ENCODE assay signal across 30 cellular contexts in the genomic region with DNA sequence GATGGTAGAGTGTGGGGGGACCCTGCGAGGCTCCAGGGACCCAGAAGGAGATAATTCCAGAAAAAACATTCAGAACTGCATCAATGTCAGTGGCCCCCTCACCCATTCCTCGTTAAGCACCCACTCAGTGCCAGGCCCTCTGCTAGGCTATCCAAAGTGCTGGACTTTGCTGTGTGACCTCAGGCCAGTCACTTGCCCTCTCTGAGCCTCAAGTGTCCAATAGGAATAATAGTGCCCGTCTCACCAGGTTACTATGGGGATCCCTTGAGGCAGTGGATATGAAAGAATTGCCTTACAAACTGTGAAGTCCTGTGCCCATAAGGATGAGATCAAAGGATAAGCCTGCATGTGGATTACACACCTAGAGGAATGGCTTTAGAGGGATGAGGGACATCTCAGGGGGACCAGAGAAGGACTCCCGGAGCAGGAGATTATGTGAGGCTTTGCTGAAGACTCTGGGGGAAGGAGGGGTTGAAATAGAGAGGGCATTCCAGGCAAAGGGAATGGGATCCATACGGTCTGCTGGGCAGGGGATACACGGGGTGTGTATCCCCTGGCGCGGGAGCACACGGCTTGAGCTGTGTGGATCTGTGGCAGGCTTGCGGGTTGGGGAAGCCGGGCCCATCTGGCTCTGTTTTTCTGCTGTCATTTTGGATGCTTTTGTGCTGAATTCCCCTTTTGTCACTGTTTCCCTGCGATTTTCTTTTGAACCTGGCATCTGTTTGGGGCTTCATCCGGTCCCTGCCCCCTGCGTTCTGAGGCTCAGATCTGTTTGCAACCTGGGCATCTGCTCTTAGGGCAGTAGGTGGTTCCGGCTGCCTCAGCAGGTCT.
DNase-seq lines count a peak whose midpoint lies in the region; ATAC-seq, FAIRE-seq and TF ChIP-seq lines count a peak whose summit lies in the region.
"Had no signal": no experiment of that assay in that cellular context is flagged by ENCODE, and none has a peak within 500 bp of the region (broad histone marks: within the 10 kb centered on the region; RNA-seq: fewer than 3 reads in every experiment).

No MANE protein-coding gene starts in this region.

- H3K9ac ChIP-seq in K562 (ENCODE audit: insufficient read depth in 1 of 2, low read depth in 2 of 2, low read length in 2 of 2), result no peak overlapping the region
- H3K9ac ChIP-seq in neural progenitor cell, result no peak overlapping the region
- H3K9ac ChIP-seq: BLaER1 had no signal

- H3K36me3 ChIP-seq in HEK293 (ENCODE audit: control insufficient read depth in 2 of 2, insufficient read depth in 1 of 2, low read length in 2 of 2), result no peaks in the 10 kb centered on the region
- H3K36me3 ChIP-seq in K562 (ENCODE audit: control insufficient read depth, insufficient read depth, low read length), result no peaks in the 10 kb centered on the region
- no peaks in the 10 kb centered on the region for H3K36me3 ChIP-seq in neural progenitor cell
- H3K36me3 ChIP-seq: BLaER1, suprapubic skin, upper lobe of right lung had no signal

- WGBS in K562 (ENCODE audit: insufficient coverage, low coverage, missing lambda C conversion rate), result 0% methylated on average over 15 of the region's 15 CpGs

- H3K4me1 Mint-ChIP-seq in neural progenitor cell (peaks cover 32% of the 10 kb centered on the region), HFFc6 (ENCODE audit: low read depth) (no peaks in the 10 kb centered on the region)
- H3K4me1 Mint-ChIP-seq: natural killer cell had no signal

- POLR2A ChIA-PET in HEK293 (lab: Yijun Ruan, JAX) (no interaction called here), K562 (lab: Yijun Ruan, JAX) (interaction anchor here (1.2 kb wide), 1 partner anchor 10 kb away, joined by 4 read pairs; no protein-coding TSS in a partner anchor)

- no peak for FAIRE-seq in K562 (lab: Jason Lieb, UNC)
- FAIRE-seq: TTC549 had no signal

- intact Hi-C loops in K562 (cut with micrococcal nuclease), result no loop called here

- no peak for TF ChIP-seq RAD21 in K562 (CRISPR knock-in tag; conservative IDR thresholded peaks at IDR 0.05 in 1 of 2, IDR thresholded peaks at IDR 0.05 in 1 of 2)

- H2AFZ ChIP-seq in K562 (ENCODE audit: low read depth, low read length) (no peak overlapping the region), neural progenitor cell (replicated peaks) (no peak overlapping the region)

- DNase-seq in NCI-H524 (lab: John Stamatoyannopoulos, UW) (peak; percentile 85 to 93), K562 (ENCODE audit: extremely low read depth in 1 of 4, low spot score in 3 of 4) (no peak), neural progenitor cell (ENCODE audit: low spot score) (peak; percentile 42), HFFc6 (no peak)
- DNase-seq: activated CD4-positive, alpha-beta memory T cell treated with anti-CD3 and anti-CD28 coated beads for 36 hours; activated CD4-positive, CD25-positive, alpha-beta regulatory T cell treated with anti-CD3 and anti-CD28 coated beads, Interleukin-2, amount 50 U/mL, for 72 hours; activated naive CD4-positive, alpha-beta T cell treated with Interleukin-2 at 50 U/mL for 16 hours; activated T-cell treated with anti-CD3 and anti-CD28 coated beads, Interleukin-2, amount 50 U/mL, for 72 hours; central memory CD4-positive, alpha-beta T cell; DMS79; GDM1; hypothalamus; KG1; mammary epithelial cell; mucosa of descending colon; natural killer cell; NCI-H1105 treated with DMSO at 0.1 percent for 48 hours; NCI-H2029 treated with DMSO at 0.1 percent for 48 hours; PC-3; stimulated activated CD4-positive, alpha-beta T cell treated with anti-CD3 and anti-CD28 coated beads, Interleukin-15, amount 100 ng/mL, for 24 hours; stimulated activated naive CD4-positive, alpha-beta T cell; T-helper 17 cell; upper lobe of right lung had no signal

- TF ChIP-seq POLR2A in K562 (conservative IDR thresholded peaks at IDR 0.05), result no peak

- H3K4me1 ChIP-seq in HEK293 (ENCODE audit: control insufficient read depth, insufficient read depth, low read length) (no peaks in the 10 kb centered on the region), K562 (replicated peaks in 1 of 2; ENCODE audit: control insufficient read depth in 2 of 2, insufficient read depth in 2 of 2, low read length in 2 of 2) (peaks cover 0 to 3% of the 10 kb centered on the region in 2 experiments; a peak in 1 of 5 replicates), neural progenitor cell (peaks cover 31% of the 10 kb centered on the region)
- H3K4me1 ChIP-seq: suprapubic skin, upper lobe of right lung had no signal

- H3K27ac ChIP-seq in HEK293 (ENCODE audit: extremely low read depth, low read depth, low read length) (no peak overlapping the region), K562 (ENCODE audit: extremely low read depth, low read depth, low read length) (no peak overlapping the region), neural progenitor cell (no peak overlapping the region)
- H3K27ac ChIP-seq: BLaER1, SK-N-MC, suprapubic skin, upper lobe of right lung had no signal

- TF ChIP-seq CTCF in HEK293 (tag by site-specific recombination; IDR thresholded peaks at IDR 0.05) (no peak), K562 (IDR thresholded peaks at IDR 0.05 in 2 of 3, conservative IDR thresholded peaks at IDR 0.05 in 1 of 3; ENCODE audit: insufficient read depth in 2 of 3, low read depth in 1 of 3, low read length in 3 of 3) (no peak), neural progenitor cell (IDR thresholded peaks at IDR 0.05) (no peak), HFFc6 (IDR thresholded peaks at IDR 0.05) (no peak)

- H3K27me3 Mint-ChIP-seq in neural progenitor cell (ENCODE audit: insufficient read depth, low read depth) (peaks cover 13% of the 10 kb centered on the region), HFFc6 (ENCODE audit: insufficient read depth) (no peaks in the 10 kb centered on the region; the same call in 1 of the 2 replicates)

- H3K9me3 Mint-ChIP-seq in neural progenitor cell, result no peaks in the 10 kb centered on the region
- H3K9me3 Mint-ChIP-seq in HFFc6, result peaks cover 59% of the 10 kb centered on the region
- H3K9me3 Mint-ChIP-seq: activated CD4-positive, alpha-beta memory T cell treated with anti-CD3 and anti-CD28 coated beads for 36 hours; activated T-cell treated with anti-CD3 and anti-CD28 coated beads, Interleukin-2, amount 50 U/mL, for 72 hours; natural killer cell had no signal

- H3K4me2 ChIP-seq in K562 (ENCODE audit: insufficient read depth, low read length) (no peak overlapping the region), neural progenitor cell (no peak overlapping the region)
- H3K4me2 ChIP-seq: BLaER1 had no signal

- H3K9me3 ChIP-seq in HEK293 (ENCODE audit: control insufficient read depth, insufficient read depth, low read depth, low read length), result no peaks in the 10 kb centered on the region
- no peaks in the 10 kb centered on the region for H3K9me3 ChIP-seq in K562 (replicated peaks; ENCODE audit: control insufficient read depth, insufficient read depth, low read depth, low read length)
- H3K9me3 ChIP-seq in neural progenitor cell (ENCODE audit: low read depth), result no peaks in the 10 kb centered on the region
- H3K9me3 ChIP-seq: BLaER1, mucosa of descending colon, suprapubic skin, upper lobe of right lung had no signal

- H3K79me2 ChIP-seq in K562 (ENCODE audit: control insufficient read depth, insufficient read depth, low read length), result no peaks in the 10 kb centered on the region
- no peaks in the 10 kb centered on the region for H3K79me2 ChIP-seq in neural progenitor cell (ENCODE audit: low read depth)

- H3F3A ChIP-seq in neural progenitor cell (ENCODE audit: low read depth), result no peaks in the 10 kb centered on the region

- H3K27ac Mint-ChIP-seq in neural progenitor cell, result peak overlapping the region; percentile 87
- no peak overlapping the region for H3K27ac Mint-ChIP-seq in HFFc6
- H3K27ac Mint-ChIP-seq: activated CD4-positive, alpha-beta memory T cell treated with anti-CD3 and anti-CD28 coated beads for 36 hours; activated T-cell treated with anti-CD3 and anti-CD28 coated beads, Interleukin-2, amount 50 U/mL, for 72 hours; natural killer cell; T-helper 17 cell had no signal

- peaks cover 2 to 30% of the 10 kb centered on the region in 2 experiments; a peak in 3 of 5 replicates for H3K27me3 ChIP-seq in K562 (ENCODE audit: control insufficient read depth in 2 of 2, insufficient read depth in 2 of 2, low read length in 2 of 2)
- H3K27me3 ChIP-seq in neural progenitor cell, result no peaks in the 10 kb centered on the region
- H3K27me3 ChIP-seq: BLaER1 had no signal

- H4K20me1 ChIP-seq in K562 (replicated peaks; ENCODE audit: control insufficient read depth, insufficient read depth, low read length) (no peaks in the 10 kb centered on the region; the same call in 1 of the 2 replicates), neural progenitor cell (ENCODE audit: low read depth) (no peaks in the 10 kb centered on the region)
- H4K20me1 ChIP-seq: BLaER1 had no signal

- H3K36me3 Mint-ChIP-seq in neural progenitor cell (no peaks in the 10 kb centered on the region), HFFc6 (ENCODE audit: low read depth) (no peaks in the 10 kb centered on the region)
- H3K36me3 Mint-ChIP-seq: activated CD4-positive, alpha-beta memory T cell treated with anti-CD3 and anti-CD28 coated beads for 36 hours; natural killer cell had no signal

- CTCF ChIA-PET in HEK293 (lab: Yijun Ruan, JAX), result no interaction called here
- CTCF ChIA-PET in K562 (lab: Yijun Ruan, JAX; ENCODE audit: low intra/inter-chr PET ratio), result interaction anchor here (0.6 kb wide), 1 partner anchor 365 kb away, joined by 3 read pairs; no protein-coding TSS in a partner anchor

- TF ChIP-seq EP300 in K562 (IDR thresholded peaks at IDR 0.05; ENCODE audit: low read length), result no peak

- H3K4me3 Mint-ChIP-seq in neural progenitor cell, result no peak overlapping the region
- H3K4me3 Mint-ChIP-seq in HFFc6, result no peak overlapping the region
- H3K4me3 Mint-ChIP-seq: activated CD4-positive, alpha-beta memory T cell treated with anti-CD3 and anti-CD28 coated beads for 36 hours; activated T-cell treated with anti-CD3 and anti-CD28 coated beads, Interleukin-2, amount 50 U/mL, for 72 hours; natural killer cell; T-helper 17 cell had no signal

- BruUV-seq in K562 (replicated peaks; lab: Mats Ljungman, UMichigan), result no TSS peak

- H3K4me3 ChIP-seq in HEK293 (ENCODE audit: low read depth, low read length) (no peak overlapping the region), K562 (no peak overlapping the region), neural progenitor cell (no peak overlapping the region)
- H3K4me3 ChIP-seq: BLaER1, mucosa of descending colon, SK-N-MC, suprapubic skin, upper lobe of right lung had no signal

- ATAC-seq in K562 (no peak), GM21723 (IDR thresholded peaks at IDR 0.05; ENCODE audit: unreplicated experiment) (no peak), GM18517 (IDR thresholded peaks at IDR 0.05; ENCODE audit: unreplicated experiment) (no peak)
- ATAC-seq: activated T-cell treated with anti-CD3 and anti-CD28 coated beads, Interleukin-2, amount 50 U/mL, for 72 hours; natural killer cell; PC-3; T-helper 17 cell; upper lobe of right lung had no signal

- in situ Hi-C loops in K562 (cut with MboI), result no loop called here

- peaks cover 4% of the 10 kb centered on the region for H3K9me1 ChIP-seq in K562 (ENCODE audit: control insufficient read depth, insufficient read depth, low read length)

TF ChIP-seq in HEK293, 187 proteins besides CTCF, POLR2A, EP300 and RAD21 (continues in another document):
- TF ChIP-seq ZNF19 (tag by site-specific recombination; IDR thresholded peaks at IDR 0.05; ENCODE audit: low read depth), result no peak

TF ChIP-seq in K562, 482 proteins besides CTCF, POLR2A, EP300 and RAD21 (continues in another document):
- peak; percentile 86 for TF ChIP-seq ZFP36 (IDR thresholded peaks at IDR 0.05; ENCODE audit: low read depth, low read length, partially characterized antibody)

Comparison
In these comparisons a context has a peak if more than half of its experiments do, and no peak if none do; other contexts are left out.
1. DNase-seq: peak in NCI-H524 (2 of 2) and neural progenitor cell (single experiment); none in K562 (0 of 4) and HFFc6 (single experiment).